26 cellular contexts compared by ENCODE assay signal in genomic region chr6:110552076-110552475, GRCh38.
"Had no signal": no experiment of that assay in that cellular context is flagged by ENCODE, and none has a peak within 500 bp of the region (broad histone marks: within the 10 kb centered on the region; RNA-seq: fewer than 3 reads in every experiment).

No MANE protein-coding gene starts in this region.

- H3K27me3 ChIP-seq: brain microvascular endothelial cell, colonic mucosa, heart left ventricle had no signal

- DNase-seq: activated CD4-positive, alpha-beta memory T cell treated with anti-CD3 and anti-CD28 coated beads for 36 hours; activated CD4-positive, alpha-beta T cell treated with anti-CD3 and anti-CD28 coated beads for 36 hours; activated CD4-positive, alpha-beta T cell treated with anti-CD3 and anti-CD28 coated beads, Interleukin-2, amount 10 ng/mL, durations not matched to agents 24 days and 14 days; activated CD4-positive, CD25-positive, alpha-beta regulatory T cell; activated CD4-positive, CD25-positive, alpha-beta regulatory T cell treated with anti-CD3 and anti-CD28 coated beads, Interleukin-2, amount 50 U/mL, for 72 hours; activated CD8-positive, alpha-beta memory T cell treated with anti-CD3 and anti-CD28 coated beads, Interleukin-2, amount 50 U/mL, for 48 hours; activated gamma-delta T cell; activated naive CD4-positive, alpha-beta T cell; activated naive CD4-positive, alpha-beta T cell treated with anti-CD3 and anti-CD28 coated beads, Interleukin-2, amount 10 ng/mL, durations not matched to agents 7 days and 5 days; activated naive CD8-positive, alpha-beta T cell treated with anti-CD3 and anti-CD28 coated beads, Interleukin-2, amount 10 ng/mL, durations not matched to agents 7 days and 5 days; activated T-cell treated with anti-CD3 and anti-CD28 coated beads for 4 hours; activated T-cell treated with anti-CD3 and anti-CD28 coated beads, Interleukin-2, amount 50 U/mL, for 24 hours; activated T-cell treated with anti-CD3 and anti-CD28 coated beads, Interleukin-2, amount 50 U/mL, for 72 hours; anterior cingulate cortex; brain microvascular endothelial cell; colonic mucosa; effector memory CD4-positive, alpha-beta T cell; endodermal cell; foreskin fibroblast; glutamatergic neuron; heart left ventricle; T-helper 1 cell; T-helper 17 cell; T1000 had no signal

- ATAC-seq: activated CD4-positive, alpha-beta T cell treated with anti-CD3 and anti-CD28 coated beads for 36 hours; activated naive CD4-positive, alpha-beta T cell treated with anti-CD3 and anti-CD28 coated beads, Interleukin-2, amount 50 U/mL, for 72 hours; activated T-cell treated with anti-CD3 and anti-CD28 coated beads, Interleukin-2, amount 50 U/mL, for 72 hours; esophagus mucosa; heart left ventricle; T-helper 17 cell had no signal

- H3K27ac ChIP-seq: brain microvascular endothelial cell, colonic mucosa, heart left ventricle had no signal
